ENCODE assay signal across 10 cellular contexts in genomic region chr14:103121161-103121845, GRCh38. TPM values are rescaled to one million over a fixed set of nuclear protein-coding genes. Genes with fewer than 3 reads are reported as not detected.
DNase-seq lines count a peak whose midpoint lies in the region; ATAC-seq and TF ChIP-seq lines count a peak whose summit lies in the region.
"Had no signal": no experiment of that assay in that cellular context is flagged by ENCODE, and none has a peak within 500 bp of the region (broad histone marks: within the 10 kb centered on the region; RNA-seq: fewer than 3 reads in every experiment).

No MANE protein-coding gene starts in this region.

- no peaks in the 10 kb centered on the region for H3K79me2 ChIP-seq in mammary epithelial cell (ENCODE audit: insufficient read depth, low read length)

- no peak overlapping the region for H3K4me3 Mint-ChIP-seq in MCF 10A (ENCODE audit: unreplicated experiment)
- no peak overlapping the region for H3K4me3 Mint-ChIP-seq in activated CD8-positive, alpha-beta T cell treated with anti-CD3 and anti-CD28 coated beads for 36 hours
- H3K4me3 Mint-ChIP-seq: activated CD4-positive, alpha-beta T cell treated with anti-CD3 and anti-CD28 coated beads, Interleukin-2, amount 10 ng/mL, durations not matched to agents 24 days and 14 days had no signal

- CTCF ChIA-PET in MCF 10A (lab: Yijun Ruan, JAX) (interaction anchor here (0.6 kb wide), 1 partner anchor 28 kb away, joined by 4 read pairs; no protein-coding TSS in a partner anchor), mammary epithelial cell (lab: Charles Lee; ENCODE audit: low non-redundant PET) (interaction anchor here (0.5 kb wide), 1 partner anchor 17 kb away, joined by 3 read pairs; no protein-coding TSS in a partner anchor)
- CTCF ChIA-PET in activated CD8-positive, alpha-beta T cell treated with anti-CD3 and anti-CD28 coated beads for 36 hours (lab: Charles Lee), result interaction anchor here (4.3 kb wide), 1 partner anchor 16 kb away, joined by 21 read pairs; no protein-coding TSS in a partner anchor

- H3K4me1 ChIP-seq in mammary epithelial cell (ENCODE audit: insufficient read depth, low read length) (no peaks in the 10 kb centered on the region), esophagus squamous epithelium (peaks cover 50 to 81% (median 71%) of the 10 kb centered on the region in 3 donors), muscle layer of colon (ENCODE audit: insufficient read depth, low read length) (peaks cover 17% of the 10 kb centered on the region), vagina (peaks cover 69% of the 10 kb centered on the region)

- H3K4me3 ChIP-seq in mammary epithelial cell (replicated peaks in 1 of 3; ENCODE audit: insufficient read depth in 1 of 3, low read depth in 2 of 3, low read length in 3 of 3) (no peak overlapping the region), esophagus squamous epithelium (peak overlapping the region in 3 of 4 donors; percentile 57 to 85 (median 66)), muscle layer of colon (ENCODE audit: low read depth in 1 of 2, low read length in 2 of 2) (no peak overlapping the region), vagina (peak overlapping the region; percentile 53 to 59)

- H3K27ac Mint-ChIP-seq in MCF 10A (ENCODE audit: low read depth, unreplicated experiment), result no peak overlapping the region
- H3K27ac Mint-ChIP-seq in activated CD8-positive, alpha-beta T cell treated with anti-CD3 and anti-CD28 coated beads for 36 hours, result no peak overlapping the region
- no peak overlapping the region for H3K27ac Mint-ChIP-seq in activated naive CD4-positive, alpha-beta T cell treated with anti-CD3 and anti-CD28 coated beads, Interleukin-2, amount 50 U/mL, for 72 hours
- H3K27ac Mint-ChIP-seq: activated CD4-positive, alpha-beta T cell treated with anti-CD3 and anti-CD28 coated beads, Interleukin-2, amount 10 ng/mL, durations not matched to agents 24 days and 14 days had no signal

- POLR2A ChIA-PET in MCF 10A (lab: Yijun Ruan, JAX), result interaction anchor here (0.6 to 1.1 kb wide), 2 partner anchors 22 to 164 kb away, joined by 3 read pairs; no protein-coding TSS in a partner anchor
- POLR2A ChIA-PET in activated CD8-positive, alpha-beta T cell treated with anti-CD3 and anti-CD28 coated beads for 36 hours (lab: Charles Lee), result no interaction called here

- peak; percentile 62 for DNase-seq in MCF 10A (ENCODE audit: unreplicated experiment)
- no peak for DNase-seq in mammary epithelial cell
- no peak for DNase-seq in esophagus squamous epithelium (lab: John Stamatoyannopoulos, UW)
- no peak for DNase-seq in vagina (ENCODE audit: extremely low spot score in 2 of 2)
- DNase-seq in activated CD8-positive, alpha-beta T cell treated with anti-CD3 and anti-CD28 coated beads for 36 hours, result no peak
- no peak for DNase-seq in activated naive CD4-positive, alpha-beta T cell treated with anti-CD3 and anti-CD28 coated beads, Interleukin-2, amount 50 U/mL, for 72 hours (ENCODE audit: low spot score in 2 of 2)
- DNase-seq: activated CD4-positive, alpha-beta T cell treated with anti-CD3 and anti-CD28 coated beads, Interleukin-2, amount 10 ng/mL, durations not matched to agents 24 days and 14 days; naive B cell had no signal

- H3K27ac ChIP-seq in mammary epithelial cell (ENCODE audit: insufficient read depth, low read depth, low read length) (no peak overlapping the region), esophagus squamous epithelium (peak overlapping the region; percentile 84 to 96 (median 92)), muscle layer of colon (ENCODE audit: low read depth, low read length) (peak overlapping the region; percentile 67), vagina (peak overlapping the region; percentile 93)

- H3K36me3 ChIP-seq in mammary epithelial cell (ENCODE audit: insufficient read depth, low read length), result no peaks in the 10 kb centered on the region
- no peaks in the 10 kb centered on the region for H3K36me3 ChIP-seq in esophagus squamous epithelium
- H3K36me3 ChIP-seq in muscle layer of colon (ENCODE audit: insufficient read depth, low read length), result no peaks in the 10 kb centered on the region
- H3K36me3 ChIP-seq in vagina, result no peaks in the 10 kb centered on the region

- no peak for TF ChIP-seq CTCF in MCF 10A (IDR thresholded peaks at IDR 0.05; ENCODE audit: unreplicated experiment)
- TF ChIP-seq CTCF in mammary epithelial cell (conservative IDR thresholded peaks at IDR 0.05 in 1 of 2, IDR thresholded peaks at IDR 0.05 in 1 of 2; ENCODE audit: extremely low read depth in 1 of 2, insufficient read depth in 1 of 2, low read depth in 1 of 2, low read length in 2 of 2), result no peak
- TF ChIP-seq CTCF in esophagus squamous epithelium (IDR thresholded peaks at IDR 0.05), result no peak
- TF ChIP-seq CTCF in vagina (IDR thresholded peaks at IDR 0.05), result no peak
- no peak for TF ChIP-seq CTCF in activated CD8-positive, alpha-beta T cell treated with anti-CD3 and anti-CD28 coated beads for 36 hours (IDR thresholded peaks at IDR 0.05)

- TF ChIP-seq POLR2A in esophagus squamous epithelium (IDR thresholded peaks at IDR 0.05) (peak in 1 of 4 donors; percentile 25), vagina (IDR thresholded peaks at IDR 0.05) (no peak)

- no peaks in the 10 kb centered on the region for H3K9me3 Mint-ChIP-seq in MCF 10A (ENCODE audit: unreplicated experiment)
- H3K9me3 Mint-ChIP-seq in activated CD8-positive, alpha-beta T cell treated with anti-CD3 and anti-CD28 coated beads for 36 hours, result no peaks in the 10 kb centered on the region
- H3K9me3 Mint-ChIP-seq in activated naive CD4-positive, alpha-beta T cell treated with anti-CD3 and anti-CD28 coated beads, Interleukin-2, amount 50 U/mL, for 72 hours, result no peaks in the 10 kb centered on the region
- H3K9me3 Mint-ChIP-seq: activated CD4-positive, alpha-beta T cell treated with anti-CD3 and anti-CD28 coated beads, Interleukin-2, amount 10 ng/mL, durations not matched to agents 24 days and 14 days had no signal

- H3K27me3 Mint-ChIP-seq in MCF 10A (ENCODE audit: insufficient read depth, unreplicated experiment), result no peaks in the 10 kb centered on the region
- H3K27me3 Mint-ChIP-seq in activated CD8-positive, alpha-beta T cell treated with anti-CD3 and anti-CD28 coated beads for 36 hours, result peaks cover 28% of the 10 kb centered on the region

- no peaks in the 10 kb centered on the region for H4K20me1 ChIP-seq in mammary epithelial cell (ENCODE audit: insufficient read depth, low read length)

- H3K36me3 Mint-ChIP-seq in MCF 10A (ENCODE audit: insufficient read depth, unreplicated experiment), result no peaks in the 10 kb centered on the region
- no peaks in the 10 kb centered on the region for H3K36me3 Mint-ChIP-seq in activated CD8-positive, alpha-beta T cell treated with anti-CD3 and anti-CD28 coated beads for 36 hours (ENCODE audit: low read depth)
- H3K36me3 Mint-ChIP-seq in activated naive CD4-positive, alpha-beta T cell treated with anti-CD3 and anti-CD28 coated beads, Interleukin-2, amount 50 U/mL, for 72 hours, result no peaks in the 10 kb centered on the region
- H3K36me3 Mint-ChIP-seq: naive B cell had no signal

- H2AFZ ChIP-seq in mammary epithelial cell (ENCODE audit: low read depth, low read length), result no peak overlapping the region

- WGBS in mammary epithelial cell (ENCODE audit: low coverage, missing lambda C conversion rate), result 78% methylated on average over 18 of the region's 18 CpGs
- WGBS in esophagus squamous epithelium, 2 donors, result 19% methylated on average over 5 of the region's 18 CpGs; no CpG with 5 or more reads in 1 of the 2 donors

- peaks cover 2% of the 10 kb centered on the region for H3K27me3 ChIP-seq in mammary epithelial cell (ENCODE audit: insufficient read depth, low read length)
- peaks cover 0 to 32% (median 0%) of the 10 kb centered on the region in 4 donors for H3K27me3 ChIP-seq in esophagus squamous epithelium
- H3K27me3 ChIP-seq in muscle layer of colon (ENCODE audit: control insufficient read depth in 1 of 2, insufficient read depth in 2 of 2, low read length in 2 of 2), result peaks cover 4 to 28% of the 10 kb centered on the region in 2 donors
- H3K27me3 ChIP-seq in vagina, result no peaks in the 10 kb centered on the region

- H3K4me2 ChIP-seq in mammary epithelial cell (ENCODE audit: insufficient read depth, low read depth, low read length), result no peak overlapping the region

- H3K9me3 ChIP-seq in mammary epithelial cell (replicated peaks; ENCODE audit: insufficient read depth, low read length) (no peaks in the 10 kb centered on the region), esophagus squamous epithelium (no peaks in the 10 kb centered on the region), muscle layer of colon (ENCODE audit: low read length) (no peaks in the 10 kb centered on the region), vagina (no peaks in the 10 kb centered on the region)

- ATAC-seq in activated CD8-positive, alpha-beta T cell treated with anti-CD3 and anti-CD28 coated beads for 36 hours, result no peak
- ATAC-seq in activated naive CD4-positive, alpha-beta T cell treated with anti-CD3 and anti-CD28 coated beads, Interleukin-2, amount 50 U/mL, for 72 hours, result no peak
- no peak for ATAC-seq in GM21528 (IDR thresholded peaks at IDR 0.05; ENCODE audit: low FRiP score, unreplicated experiment)

- peaks cover 11% of the 10 kb centered on the region for H3K4me1 Mint-ChIP-seq in MCF 10A (ENCODE audit: insufficient read depth, unreplicated experiment)
- H3K4me1 Mint-ChIP-seq in activated CD8-positive, alpha-beta T cell treated with anti-CD3 and anti-CD28 coated beads for 36 hours (ENCODE audit: low read depth), result no peaks in the 10 kb centered on the region

- in situ Hi-C loops in mammary epithelial cell (cut with MboI; ENCODE audit: low sequenced_read_pairs in 2 of 2), result no loop called here

- BruUV-seq in MCF 10A (replicated peaks; lab: Mats Ljungman, UMichigan), result no TSS peak
- no TSS peak for BruUV-seq in mammary epithelial cell (replicated peaks; lab: Mats Ljungman, UMichigan)

- intact Hi-C loops in MCF 10A (cut with micrococcal nuclease) (no loop called here), mammary epithelial cell (cut with micrococcal nuclease) (no loop called here), esophagus squamous epithelium (cut with DNase I) (no loop called here), vagina (cut with DNase I) (loop anchor here (5.0 kb wide), 2 partner anchors 86 to 266 kb away; partner anchors contain the start of gene MARK3)
- intact Hi-C loops in activated CD8-positive, alpha-beta T cell treated with anti-CD3 and anti-CD28 coated beads for 36 hours (cut with micrococcal nuclease), result no loop called here

- H3K9ac ChIP-seq in mammary epithelial cell (ENCODE audit: insufficient read depth, low read length) (no peak overlapping the region), muscle layer of colon (ENCODE audit: low read length) (no peak overlapping the region)

- dilution Hi-C loops in mammary epithelial cell (cut with HindIII; ENCODE audit: low sequenced_read_pairs), result no loop called here

RNA-seq across cellular contexts. Expression of gene TNFAIP2, which starts 2.0 kb away (rescaled TPM):
- 17.9 and 19.1 TPM in 2 replicates for total RNA-seq in MCF 10A (2022)
- 1 to 10 TPM; 1.8 to 3.3 TPM for total RNA-seq in mammary epithelial cell
- polyA plus RNA-seq in mammary epithelial cell, result 0.14 TPM
- polyA minus RNA-seq in mammary epithelial cell, result not detected
- 100 to 1,000 TPM in 3 of 4 donors, 10 to 100 TPM in 1; 36.6 to 163 (median 130) TPM for total RNA-seq in esophagus squamous epithelium
- total RNA-seq in vagina, result 82.7 TPM
- 1 to 10 TPM; 1.1 to 1.2 TPM for total RNA-seq in activated CD8-positive, alpha-beta T cell treated with anti-CD3 and anti-CD28 coated beads for 36 hours
- total RNA-seq in activated naive CD4-positive, alpha-beta T cell treated with anti-CD3 and anti-CD28 coated beads, Interleukin-2, amount 50 U/mL, for 72 hours, result 1 to 10 TPM in 1 of 2 donors, under 1 TPM in 1; 0.80 to 2.1 TPM

RNA-seq across cellular contexts. Expression of gene EXOC3L4, which starts 26.8 kb away (rescaled TPM):
- not detected in 2 replicates for total RNA-seq in MCF 10A (2022)
- total RNA-seq in mammary epithelial cell, result not detected
- polyA plus RNA-seq in mammary epithelial cell, result not detected
- not detected for polyA minus RNA-seq in mammary epithelial cell
- under 1 TPM in 1 of 4 donors, not detected in 3; 1.00 TPM for total RNA-seq in esophagus squamous epithelium
- total RNA-seq in vagina, result 8.6 TPM
- not detected for total RNA-seq in activated CD8-positive, alpha-beta T cell treated with anti-CD3 and anti-CD28 coated beads for 36 hours
- not detected for total RNA-seq in activated naive CD4-positive, alpha-beta T cell treated with anti-CD3 and anti-CD28 coated beads, Interleukin-2, amount 50 U/mL, for 72 hours
- total RNA-seq: activated CD4-positive, alpha-beta T cell treated with anti-CD3 and anti-CD28 coated beads, Interleukin-2, amount 10 ng/mL, durations not matched to agents 24 days and 14 days had no signal

RNA-seq across cellular contexts. Expression of gene LBHD2, which starts 37.3 kb away (rescaled TPM):
- total RNA-seq in MCF 10A (2022), result not detected in 2 replicates
- total RNA-seq in mammary epithelial cell, result not detected
- not detected for polyA plus RNA-seq in mammary epithelial cell
- polyA minus RNA-seq in mammary epithelial cell, result not detected
- 1 to 10 TPM in 1 of 4 donors, not detected in 3; 1.1 TPM for total RNA-seq in esophagus squamous epithelium
- not detected for total RNA-seq in vagina
- total RNA-seq in activated CD8-positive, alpha-beta T cell treated with anti-CD3 and anti-CD28 coated beads for 36 hours, result not detected
- total RNA-seq in activated naive CD4-positive, alpha-beta T cell treated with anti-CD3 and anti-CD28 coated beads, Interleukin-2, amount 50 U/mL, for 72 hours, result not detected
- total RNA-seq: activated CD4-positive, alpha-beta T cell treated with anti-CD3 and anti-CD28 coated beads, Interleukin-2, amount 10 ng/mL, durations not matched to agents 24 days and 14 days had no signal

Comparison
In these comparisons a context has a peak if more than half of its experiments do, and no peak if none do; other contexts are left out.
1. H3K4me3 ChIP-seq: peak in esophagus squamous epithelium (3 of 4) and vagina (2 of 2); none in mammary epithelial cell (0 of 3) and muscle layer of colon (0 of 2).